In genomic region chr10:132094581-132095234, GRCh38 we compare ENCODE assay signal across 21 cellular contexts. TPM values are rescaled to one million over a fixed set of nuclear protein-coding genes. Genes with fewer than 3 reads are reported as not detected.
DNase-seq lines count a peak whose midpoint lies in the region; ATAC-seq and TF ChIP-seq lines count a peak whose summit lies in the region.
"Had no signal": no experiment of that assay in that cellular context is flagged by ENCODE, and none has a peak within 500 bp of the region (broad histone marks: within the 10 kb centered on the region; RNA-seq: fewer than 3 reads in every experiment).

No MANE protein-coding gene starts in this region.

- H3K36me3 Mint-ChIP-seq in H9 (ENCODE audit: insufficient read depth in 1 of 3, low read depth in 3 of 3), result peaks cover 7 to 19% (median 8%) of the 10 kb centered on the region in 3 experiments; a peak in 6 of 7 replicates
- H3K36me3 Mint-ChIP-seq: activated naive CD4-positive, alpha-beta T cell treated with anti-CD3 and anti-CD28 coated beads, Interleukin-2, amount 50 U/mL, for 24 hours; memory B cell had no signal

- no peak overlapping the region for H2BK20ac ChIP-seq in H9 (ENCODE audit: low read depth, low read length, poor library complexity, severe bottlenecking)

- H2BK12ac ChIP-seq in H9 (ENCODE audit: insufficient read length, low read depth, low read length), result no peak overlapping the region
- no peak overlapping the region for H2BK12ac ChIP-seq in neuronal stem cell (ENCODE audit: low read length)

- H3K4me1 ChIP-seq in H9 (ENCODE audit: insufficient read depth, low read length) (no peaks in the 10 kb centered on the region), neuronal stem cell (ENCODE audit: control insufficient read depth in 2 of 2, insufficient read depth in 1 of 2, low read depth in 1 of 2, low read length in 2 of 2) (no peaks in the 10 kb centered on the region)

- no peaks in the 10 kb centered on the region for H3K79me1 ChIP-seq in H9 (ENCODE audit: insufficient read depth, low read depth, low read length, poor library complexity, severe bottlenecking)
- H3K79me1 ChIP-seq in neuronal stem cell (ENCODE audit: low read depth, low read length), result no peaks in the 10 kb centered on the region

- H2AFZ ChIP-seq in H9 (ENCODE audit: low read length) (no peak overlapping the region), neuronal stem cell (ENCODE audit: low read length) (no peak overlapping the region)

- peaks cover 0 to 2% of the 10 kb centered on the region in 2 experiments; a peak in 1 of 4 replicates for H3K4me1 Mint-ChIP-seq in H9
- H3K4me1 Mint-ChIP-seq: activated naive CD4-positive, alpha-beta T cell treated with anti-CD3 and anti-CD28 coated beads, Interleukin-2, amount 50 U/mL, for 24 hours; brain; memory B cell; nephron had no signal

- H3K9me3 Mint-ChIP-seq in H9, result peaks cover 14 to 20% of the 10 kb centered on the region in 2 experiments
- H3K9me3 Mint-ChIP-seq: activated naive CD4-positive, alpha-beta T cell treated with anti-CD3 and anti-CD28 coated beads, Interleukin-2, amount 50 U/mL, for 24 hours; activated T-cell treated with anti-CD3 and anti-CD28 coated beads, Interleukin-2, amount 50 U/mL, for 24 hours; dendritic cell treated with granulocyte-macrophage colony-stimulating factor and Interleukin-4, amounts not matched to agents 40 ng/mL and 50 ng/mL, for 4 days had no signal

- no peak overlapping the region for H3T11ph ChIP-seq in H9 (ENCODE audit: low read length)

- H3K79me2 ChIP-seq in H9 (ENCODE audit: insufficient read depth, low read length), result no peaks in the 10 kb centered on the region

- DNase-seq in NCI-H146 (lab: John Stamatoyannopoulos, UW) (peak; percentile 16), NCI-H146 treated with DMSO at 0.1 percent for 48 hours (lab: John Stamatoyannopoulos, UW; ENCODE audit: unreplicated experiment) (no peak), H9 (peak; percentile 24), SW480 (ENCODE audit: low spot score) (peak; percentile 80), neuronal stem cell (ENCODE audit: low spot score) (no peak), NCI-H2171 (lab: John Stamatoyannopoulos, UW) (no peak), amniotic stem cell (lab: John Stamatoyannopoulos, UW) (no peak)
- DNase-seq: 8988T; activated CD4-positive, alpha-beta T cell treated with anti-CD3 and anti-CD28 coated beads for 48 hours; activated T-cell treated with anti-CD3 and anti-CD28 coated beads, Interleukin-2, amount 50 U/mL, for 24 hours; erythroblast; glutamatergic neuron; NCI-H187 treated with DMSO at 0.1 percent for 48 hours; NCI-H510A; stimulated activated naive CD8-positive, alpha-beta T cell treated with anti-CD3 and anti-CD28 coated beads, Interleukin-15, Interleukin-2, amounts not matched to agents 100 U/mL and 50 U/mL, for 24 hours had no signal

- no peaks in the 10 kb centered on the region for H3K23me2 ChIP-seq in H9 (ENCODE audit: insufficient read length, low read depth, low read length, poor library complexity, severe bottlenecking)

- no peak overlapping the region for H4K5ac ChIP-seq in H9 (ENCODE audit: insufficient read length, low read depth, low read length)

- ATAC-seq in GM21360 (IDR thresholded peaks at IDR 0.05; ENCODE audit: unreplicated experiment), result no peak
- ATAC-seq: stimulated activated naive CD8-positive, alpha-beta T cell treated with anti-CD3 and anti-CD28 coated beads, Interleukin-15, Interleukin-2, amounts not matched to agents 100 U/mL and 50 U/mL, for 24 hours had no signal

- no peak overlapping the region for H3K56ac ChIP-seq in H9 (ENCODE audit: insufficient read length, low read depth, low read length)

- H3K4me3 Mint-ChIP-seq in H9, result no peak overlapping the region
- H3K4me3 Mint-ChIP-seq: activated naive CD4-positive, alpha-beta T cell treated with anti-CD3 and anti-CD28 coated beads, Interleukin-2, amount 50 U/mL, for 24 hours; activated T-cell treated with anti-CD3 and anti-CD28 coated beads, Interleukin-2, amount 50 U/mL, for 24 hours; brain; dendritic cell treated with granulocyte-macrophage colony-stimulating factor and Interleukin-4, amounts not matched to agents 40 ng/mL and 50 ng/mL, for 4 days; memory B cell; nephron had no signal

- H3K18ac ChIP-seq in H9 (ENCODE audit: insufficient read length, low read depth, low read length) (peak overlapping the region; percentile 48), neuronal stem cell (ENCODE audit: low read length) (peak overlapping the region; percentile 64)

- H2BK15ac ChIP-seq in H9 (ENCODE audit: low read depth, low read length) (no peak overlapping the region), neuronal stem cell (ENCODE audit: low read length) (no peak overlapping the region)

- no peak overlapping the region for H3K27ac ChIP-seq in H9 (ENCODE audit: insufficient read length, low read depth, low read length)
- no peak overlapping the region for H3K27ac ChIP-seq in neuronal stem cell (replicated peaks; ENCODE audit: low read length)

- H3K4ac ChIP-seq in H9 (ENCODE audit: low read depth, low read length), result no peak overlapping the region
- H3K4ac ChIP-seq in neuronal stem cell (ENCODE audit: low read length), result no peak overlapping the region

- no peak overlapping the region for H3K27ac Mint-ChIP-seq in H9
- H3K27ac Mint-ChIP-seq: activated naive CD4-positive, alpha-beta T cell treated with anti-CD3 and anti-CD28 coated beads, Interleukin-2, amount 50 U/mL, for 24 hours; activated T-cell treated with anti-CD3 and anti-CD28 coated beads, Interleukin-2, amount 50 U/mL, for 24 hours; brain; dendritic cell treated with granulocyte-macrophage colony-stimulating factor and Interleukin-4, amounts not matched to agents 40 ng/mL and 50 ng/mL, for 4 days; memory B cell; nephron had no signal

- H2BK5ac ChIP-seq in H9 (ENCODE audit: insufficient read length, low read length), result no peak overlapping the region
- H2BK5ac ChIP-seq in neuronal stem cell (ENCODE audit: low read length), result no peak overlapping the region

- H3K4me2 ChIP-seq in H9 (ENCODE audit: insufficient read depth, insufficient read length, low read length) (no peak overlapping the region), neuronal stem cell (ENCODE audit: insufficient read depth, low read length, poor library complexity, severe bottlenecking) (no peak overlapping the region)

- TF ChIP-seq CTCF in H9 (conservative IDR thresholded peaks at IDR 0.05), result no peak

- H3K9me3 ChIP-seq in H9 (ENCODE audit: control insufficient read depth, low read depth, low read length), result no peaks in the 10 kb centered on the region
- H3K9me3 ChIP-seq in neuronal stem cell (replicated peaks in 1 of 2; ENCODE audit: control insufficient read depth in 2 of 2, insufficient read depth in 1 of 2, low read depth in 1 of 2, low read length in 2 of 2), result peaks cover 0 to 2% of the 10 kb centered on the region in 2 donors

- H2BK120ac ChIP-seq in H9 (ENCODE audit: low read depth, low read length, poor library complexity, severe bottlenecking) (no peak overlapping the region), neuronal stem cell (ENCODE audit: low read depth, low read length) (no peak overlapping the region)

- peaks cover 25% of the 10 kb centered on the region for H3K27me3 Mint-ChIP-seq in H9 (ENCODE audit: low read depth)

- no CpG with 5 or more reads among the region's 9 CpGs for WGBS in H9 (ENCODE audit: extremely low coverage, insufficient read length, low lambda C conversion rate)
- WGBS in neuronal stem cell (ENCODE audit: extremely low coverage in 2 of 2, insufficient read length in 2 of 2, insufficient replicate concordance in 1 of 2), 2 donors, result no CpG with 5 or more reads among the region's 9 CpGs

- H3K14ac ChIP-seq in H9 (ENCODE audit: insufficient read depth, low read length), result no peak overlapping the region
- no peak overlapping the region for H3K14ac ChIP-seq in neuronal stem cell (ENCODE audit: low read length)

- no peak overlapping the region for H3K4me3 ChIP-seq in neuronal stem cell (ENCODE audit: low read length in 2 of 2)

- no peaks in the 10 kb centered on the region for H3K27me3 ChIP-seq in H9 (ENCODE audit: insufficient read depth, low read length)
- peaks cover 0 to 35% (median 0%) of the 10 kb centered on the region in 3 experiments for H3K27me3 ChIP-seq in neuronal stem cell (ENCODE audit: control insufficient read depth in 3 of 3, insufficient read depth in 3 of 3, low read depth in 1 of 3, low read length in 3 of 3)

- H4K91ac ChIP-seq in H9 (ENCODE audit: insufficient read length, low read depth, low read length) (no peak overlapping the region), neuronal stem cell (ENCODE audit: low read depth, low read length, poor library complexity) (no peak overlapping the region)

- H4K20me1 ChIP-seq in H9 (ENCODE audit: control insufficient read depth, insufficient read depth, insufficient read length), result no peaks in the 10 kb centered on the region

- no peak overlapping the region for H4K8ac ChIP-seq in H9 (replicated peaks; ENCODE audit: insufficient read length, low read depth, low read length)
- no peak overlapping the region for H4K8ac ChIP-seq in neuronal stem cell (ENCODE audit: low read depth, low read length)

- H3K9ac ChIP-seq in H9 (ENCODE audit: extremely low read depth, insufficient read length, low read length) (no peak overlapping the region), neuronal stem cell (ENCODE audit: low read depth, low read length, poor library complexity) (no peak overlapping the region)

- H2AK5ac ChIP-seq in H9 (ENCODE audit: insufficient read length, low read length) (no peak overlapping the region), neuronal stem cell (ENCODE audit: low read depth, low read length) (no peak overlapping the region)

- H3K36me3 ChIP-seq in neuronal stem cell (replicated peaks in 1 of 2; ENCODE audit: control insufficient read depth in 2 of 2, insufficient read depth in 2 of 2, low read length in 2 of 2), result no peaks in the 10 kb centered on the region

- no peak overlapping the region for H3K23ac ChIP-seq in H9 (ENCODE audit: insufficient read length, low read depth, low read length)
- peak overlapping the region; percentile 73 for H3K23ac ChIP-seq in neuronal stem cell (ENCODE audit: low read depth, low read length, poor library complexity)

RNA-seq across cellular contexts. Expression of gene JAKMIP3, which starts 29.0 kb away (rescaled TPM):
- 0.50 and 0.55 TPM in 2 replicates for total RNA-seq in H9 (2021)
- polyA plus RNA-seq in neuronal stem cell (2013, experiment 1 of 2), result 0.20 TPM
- 0.22 TPM for polyA plus RNA-seq in neuronal stem cell (2013, experiment 2 of 2)

Comparison
In these comparisons a context has a peak if more than half of its experiments do, and no peak if none do; other contexts are left out.
1. DNase-seq: peak in NCI-H146 (single experiment), H9 (single experiment) and SW480 (single experiment); none in NCI-H146 treated with DMSO at 0.1 percent for 48 hours (single experiment), neuronal stem cell (single experiment), NCI-H2171 (single experiment) and amniotic stem cell (single experiment).